In the genomic region with DNA sequence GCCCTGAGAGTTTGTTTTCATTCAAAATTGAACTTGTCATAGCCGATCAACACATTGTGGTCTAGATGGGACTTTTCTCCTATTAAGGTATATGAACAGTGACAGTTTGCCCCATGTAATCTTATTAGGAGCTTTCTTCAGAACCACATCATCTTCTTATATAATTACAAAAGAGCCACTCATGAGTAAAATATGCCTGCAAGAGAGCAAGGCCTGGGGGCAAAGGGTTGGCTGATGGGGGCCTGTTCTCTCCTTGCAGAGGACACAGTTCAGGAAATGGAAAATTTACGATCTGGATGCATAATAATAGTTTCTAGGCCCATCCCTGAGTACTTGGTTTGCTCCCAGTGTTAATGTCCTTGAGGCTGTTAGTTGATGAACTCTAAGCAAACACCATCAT, we compare ENCODE assay signal across 1 cellular context.
TF ChIP-seq lines count a peak whose summit lies in the region.

No MANE protein-coding gene starts in this region.

TF ChIP-seq in SK-N-SH, 30 proteins besides CTCF, POLR2A, EP300 and RAD21 (continued from another document):
- TF ChIP-seq, protein P1, sequence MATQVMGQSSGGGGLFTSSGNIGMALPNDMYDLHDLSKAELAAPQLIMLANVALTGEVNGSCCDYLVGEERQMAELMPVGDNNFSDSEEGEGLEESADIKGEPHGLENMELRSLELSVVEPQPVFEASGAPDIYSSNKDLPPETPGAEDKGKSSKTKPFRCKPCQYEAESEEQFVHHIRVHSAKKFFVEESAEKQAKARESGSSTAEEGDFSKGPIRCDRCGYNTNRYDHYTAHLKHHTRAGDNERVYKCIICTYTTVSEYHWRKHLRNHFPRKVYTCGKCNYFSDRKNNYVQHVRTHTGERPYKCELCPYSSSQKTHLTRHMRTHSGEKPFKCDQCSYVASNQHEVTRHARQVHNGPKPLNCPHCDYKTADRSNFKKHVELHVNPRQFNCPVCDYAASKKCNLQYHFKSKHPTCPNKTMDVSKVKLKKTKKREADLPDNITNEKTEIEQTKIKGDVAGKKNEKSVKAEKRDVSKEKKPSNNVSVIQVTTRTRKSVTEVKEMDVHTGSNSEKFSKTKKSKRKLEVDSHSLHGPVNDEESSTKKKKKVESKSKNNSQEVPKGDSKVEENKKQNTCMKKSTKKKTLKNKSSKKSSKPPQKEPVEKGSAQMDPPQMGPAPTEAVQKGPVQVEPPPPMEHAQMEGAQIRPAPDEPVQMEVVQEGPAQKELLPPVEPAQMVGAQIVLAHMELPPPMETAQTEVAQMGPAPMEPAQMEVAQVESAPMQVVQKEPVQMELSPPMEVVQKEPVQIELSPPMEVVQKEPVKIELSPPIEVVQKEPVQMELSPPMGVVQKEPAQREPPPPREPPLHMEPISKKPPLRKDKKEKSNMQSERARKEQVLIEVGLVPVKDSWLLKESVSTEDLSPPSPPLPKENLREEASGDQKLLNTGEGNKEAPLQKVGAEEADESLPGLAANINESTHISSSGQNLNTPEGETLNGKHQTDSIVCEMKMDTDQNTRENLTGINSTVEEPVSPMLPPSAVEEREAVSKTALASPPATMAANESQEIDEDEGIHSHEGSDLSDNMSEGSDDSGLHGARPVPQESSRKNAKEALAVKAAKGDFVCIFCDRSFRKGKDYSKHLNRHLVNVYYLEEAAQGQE (IDR thresholded peaks at IDR 0.05; ENCODE audit: low read depth, low read length) = no peak
- TF ChIP-seq FOXM1 (IDR thresholded peaks at IDR 0.05; ENCODE audit: low read depth) (no peak), SMC3 (IDR thresholded peaks at IDR 0.05; ENCODE audit: low read depth, low read length) (no peak), TEAD4 (IDR thresholded peaks at IDR 0.05; ENCODE audit: borderline replicate concordance, insufficient read depth) (peak; percentile 58), USF2 (IDR thresholded peaks at IDR 0.05; ENCODE audit: borderline replicate concordance, low read depth, low read length) (no peak), POLR2AphosphoS5 (IDR thresholded peaks at IDR 0.05; ENCODE audit: low read depth, low read length) (no peak)
